ENCODE assay signal across 23 cellular contexts in genomic region chr7:145665499-145666258, GRCh38.
A peak's percentile ranks its signal among the peaks of the same experiment; 100 is the strongest.
DNase-seq lines count a peak whose midpoint lies in the region; ATAC-seq and TF ChIP-seq lines count a peak whose summit lies in the region.
"Had no signal": no experiment of that assay in that cellular context is flagged by ENCODE, and none has a peak within 500 bp of the region (broad histone marks: within the 10 kb centered on the region; RNA-seq: fewer than 3 reads in every experiment).

No MANE protein-coding gene starts in this region.

- no peak for DNase-seq in Right ventricle myocardium superior
- no peak for DNase-seq in right atrium auricular region (ENCODE audit: low spot score)
- DNase-seq in fibroblast of the aortic adventitia (ENCODE audit: low read depth): peak; percentile 2
- peak; percentile 5 for DNase-seq in iris pigment epithelial cell (ENCODE audit: low read depth)
- no peak for DNase-seq in HuH-7.5 (ENCODE audit: low spot score)
- no peak for DNase-seq in NCI-H748 (lab: John Stamatoyannopoulos, UW; ENCODE audit: unreplicated experiment)
- no peak for DNase-seq in middle frontal gyrus (ENCODE audit: extremely low spot score, low spot score)
- no peak for DNase-seq in caudate nucleus (lab: John Stamatoyannopoulos, UW)
- DNase-seq: 8988T; ACHN; CD4-positive, alpha-beta T cell; GM23248; H7; KBM-7; MG63; NCI-H1105 treated with DMSO at 0.1 percent for 48 hours; NCI-H146; NCI-H1930; NCI-H2107; NCI-H526; SK-N-SH had no signal

- peak; percentile 94 for ATAC-seq in Right ventricle myocardium superior (ENCODE audit: poor library complexity)
- ATAC-seq: Panc1 had no signal

- intact Hi-C loops in Right ventricle myocardium superior (cut with DNase I): no loop called here

- no peaks in the 10 kb centered on the region for H3K4me1 ChIP-seq in right atrium auricular region
- H3K4me1 ChIP-seq: BLaER1 had no signal

- no peak for TF ChIP-seq CTCF in right atrium auricular region (IDR thresholded peaks at IDR 0.05)
- TF ChIP-seq CTCF in fibroblast of the aortic adventitia (IDR thresholded peaks at IDR 0.05; ENCODE audit: insufficient read depth, low read length): no peak

- no peaks in the 10 kb centered on the region for H3K9me3 ChIP-seq in right atrium auricular region
- H3K9me3 ChIP-seq: MG63 had no signal

- no peak overlapping the region for H3K27ac ChIP-seq in right atrium auricular region
- no peak overlapping the region for H3K27ac ChIP-seq in caudate nucleus (ENCODE audit: low read depth, low read length)
- H3K27ac ChIP-seq: BLaER1, GM23248 had no signal

- no peaks in the 10 kb centered on the region for H3K27me3 ChIP-seq in right atrium auricular region
- H3K27me3 ChIP-seq: BLaER1, MG63 had no signal

- H3K4me3 ChIP-seq in right atrium auricular region (no peak overlapping the region), fibroblast of the aortic adventitia (ENCODE audit: low read depth, low read length) (no peak overlapping the region)
- H3K4me3 ChIP-seq: BLaER1, GM23248, MG63 had no signal

- no peaks in the 10 kb centered on the region for H3K36me3 ChIP-seq in right atrium auricular region
- H3K36me3 ChIP-seq: BLaER1, MG63 had no signal

Comparison
In these comparisons a context has a peak if more than half of its experiments do, and no peak if none do; other contexts are left out.
1. DNase-seq: peak in fibroblast of the aortic adventitia (single experiment) and iris pigment epithelial cell (single experiment); none in Right ventricle myocardium superior (single experiment), right atrium auricular region (single experiment), HuH-7.5 (single experiment), NCI-H748 (single experiment), middle frontal gyrus (single experiment) and caudate nucleus (0 of 61).